In the genomic region with DNA sequence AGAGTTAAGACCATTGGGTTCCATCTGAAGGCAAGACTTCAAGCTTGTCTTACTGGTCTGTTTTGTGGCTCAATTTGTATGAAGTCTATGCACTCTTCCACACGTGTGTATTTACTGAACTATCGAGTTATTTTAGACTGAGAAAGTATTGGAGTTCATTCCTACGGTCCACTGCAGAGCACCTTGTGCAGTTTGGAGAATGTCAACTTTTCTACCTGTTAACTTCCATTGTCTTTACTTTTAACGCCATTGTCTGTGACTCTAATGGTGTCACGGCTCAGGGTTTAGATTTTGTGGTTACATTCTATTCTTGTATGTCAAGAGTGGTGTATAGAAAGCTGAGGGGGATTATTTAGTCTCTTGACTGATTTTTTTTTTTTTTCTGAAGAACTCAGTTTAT, we compare ENCODE assay signal across 1 cellular context.
TF ChIP-seq lines count a peak whose summit lies in the region.

No MANE protein-coding gene starts in this region.

TF ChIP-seq in IMR-90, 13 proteins besides CTCF, POLR2A, EP300 and RAD21:
- TF ChIP-seq MAFK (IDR thresholded peaks at IDR 0.05; ENCODE audit: low read depth, low read length) (no peak), SMC3 (IDR thresholded peaks at IDR 0.05; ENCODE audit: low read depth, low read length) (no peak), NFE2L2 (IDR thresholded peaks at IDR 0.05; ENCODE audit: low read depth, low read length) (no peak), CEBPB (IDR thresholded peaks at IDR 0.05; ENCODE audit: low read depth, low read length) (no peak), FOS (IDR thresholded peaks at IDR 0.05; ENCODE audit: low read depth, low read length) (no peak), RCOR1 (IDR thresholded peaks at IDR 0.05; ENCODE audit: insufficient replicate concordance, low read length) (no peak), CHD1 (IDR thresholded peaks at IDR 0.05; ENCODE audit: low read depth, low read length) (no peak)
